Comparison of ENCODE assay signal across 7 cellular contexts in genomic region chr19:55494172-55494761, GRCh38. TPM values are rescaled to one million over a fixed set of nuclear protein-coding genes. Genes with fewer than 3 reads are reported as not detected.
DNase-seq lines count a peak whose midpoint lies in the region; ATAC-seq and TF ChIP-seq lines count a peak whose summit lies in the region.
"Had no signal": no experiment of that assay in that cellular context is flagged by ENCODE, and none has a peak within 500 bp of the region (broad histone marks: within the 10 kb centered on the region; RNA-seq: fewer than 3 reads in every experiment).

No MANE protein-coding gene starts in this region.

- no peaks in the 10 kb centered on the region for H3K9me3 ChIP-seq in CD8-positive, alpha-beta T cell (ENCODE audit: low read length)

- peak overlapping the region; percentile 37 for H3K27ac Mint-ChIP-seq in CD8-positive, alpha-beta T cell
- peak overlapping the region; percentile 71 to 90 (median 90) for H3K27ac Mint-ChIP-seq in nephron

- H3K4me3 Mint-ChIP-seq in CD8-positive, alpha-beta T cell = peak overlapping the region; percentile 55
- peak overlapping the region; percentile 64 to 81 (median 80) for H3K4me3 Mint-ChIP-seq in nephron

- H3K27me3 Mint-ChIP-seq in CD8-positive, alpha-beta T cell (ENCODE audit: low read depth) = peaks cover 7% of the 10 kb centered on the region
- no peaks in the 10 kb centered on the region for H3K27me3 Mint-ChIP-seq in nephron (ENCODE audit: low read depth)

- POLR2A ChIA-PET in CD8-positive, alpha-beta T cell (lab: Charles Lee) = no interaction called here

- peak; percentile 42 for ATAC-seq in CD8-positive, alpha-beta T cell
- no peak for ATAC-seq in HG02642 (IDR thresholded peaks at IDR 0.05; ENCODE audit: poor library complexity, unreplicated experiment)

- CTCF ChIA-PET in CD8-positive, alpha-beta T cell (lab: Charles Lee) = interaction anchor here (1.4 to 3.2 kb wide), 2 partner anchors 10 to 112 kb away, joined by 4 to 22 read pairs; no protein-coding TSS in a partner anchor

- H3K36me3 Mint-ChIP-seq in CD8-positive, alpha-beta T cell = no peaks in the 10 kb centered on the region
- H3K36me3 Mint-ChIP-seq in nephron (ENCODE audit: low read depth) = peaks cover under 1% of the 10 kb centered on the region

- intact Hi-C loops in CD8-positive, alpha-beta T cell (cut with DNase I, micrococcal nuclease) = no loop called here

- H3K27me3 ChIP-seq in CD8-positive, alpha-beta T cell (ENCODE audit: insufficient read depth, low read length) = no peaks in the 10 kb centered on the region

- H3K4me1 Mint-ChIP-seq in CD8-positive, alpha-beta T cell (ENCODE audit: low read depth) = peaks cover 2% of the 10 kb centered on the region
- peaks cover 32% of the 10 kb centered on the region for H3K4me1 Mint-ChIP-seq in nephron

- no peak for TF ChIP-seq CTCF in CD8-positive, alpha-beta T cell (IDR thresholded peaks at IDR 0.05)
- TF ChIP-seq CTCF in nephron (IDR thresholded peaks at IDR 0.05; ENCODE audit: unreplicated experiment in 3 of 3) = no peak
- TF ChIP-seq CTCF in GM10266 (IDR thresholded peaks at IDR 0.05; ENCODE audit: control insufficient read depth, insufficient read depth, low read depth, missing control alignments) = no peak

- H3K27ac ChIP-seq in CD8-positive, alpha-beta T cell (ENCODE audit: low read depth, low read length) = no peak overlapping the region

- no peak for DNase-seq in CD8-positive, alpha-beta T cell
- DNase-seq in amniotic epithelial cell (ENCODE audit: low read depth) = peak; percentile 80
- DNase-seq in GM10266 (ENCODE audit: extremely low spot score) = no peak
- DNase-seq in NCI-H510A treated with DMSO at 0.1 percent for 48 hours (lab: John Stamatoyannopoulos, UW) = no peak
- DNase-seq: NCI-H774 had no signal

- no peaks in the 10 kb centered on the region for H3K4me1 ChIP-seq in CD8-positive, alpha-beta T cell (ENCODE audit: insufficient read depth, low read length)

- no peaks in the 10 kb centered on the region for H3K9me3 Mint-ChIP-seq in CD8-positive, alpha-beta T cell
- H3K9me3 Mint-ChIP-seq in nephron = no peaks in the 10 kb centered on the region

- H3K36me3 ChIP-seq in CD8-positive, alpha-beta T cell (ENCODE audit: insufficient read depth, low read length) = no peaks in the 10 kb centered on the region

- no peak overlapping the region for H3K4me3 ChIP-seq in CD8-positive, alpha-beta T cell (ENCODE audit: low read depth, low read length)

RNA-seq across cellular contexts. Expression of gene SSC5D, which starts 6.0 kb away (rescaled TPM):
- 1 to 10 TPM in 1 of 2 experiments, under 1 TPM in 1; 0.36 to 1.2 TPM for total RNA-seq in CD8-positive, alpha-beta T cell

RNA-seq across cellular contexts. Expression of gene NAT14, which starts 9.3 kb away (rescaled TPM):
- 1 to 10 TPM; 9.9 to 10.0 TPM for total RNA-seq in CD8-positive, alpha-beta T cell

RNA-seq across cellular contexts. Expression of gene ZNF628, which starts 17.9 kb away (rescaled TPM):
- 10 to 100 TPM; 27.0 to 27.8 TPM for total RNA-seq in CD8-positive, alpha-beta T cell

RNA-seq across cellular contexts. Expression of gene C19orf85, which starts 29.7 kb away (rescaled TPM):
- not detected for total RNA-seq in CD8-positive, alpha-beta T cell

RNA-seq across cellular contexts. Expression of gene ISOC2, which starts 32.8 kb away (rescaled TPM):
- total RNA-seq in CD8-positive, alpha-beta T cell = 1 to 10 TPM; 1.5 to 2.1 TPM
